ENCODE assay signal across 8 cellular contexts in genomic region chr4:145098675-145099037, GRCh38. TPM values are rescaled to one million over a fixed set of nuclear protein-coding genes. Genes with fewer than 3 reads are reported as not detected.
DNase-seq lines count a peak whose midpoint lies in the region; ATAC-seq and TF ChIP-seq lines count a peak whose summit lies in the region.

No MANE protein-coding gene starts in this region.

- no TSS peak for BruUV-seq in Caco-2 (replicated peaks; lab: Mats Ljungman, UMichigan)

- H3K27ac Mint-ChIP-seq in Caco-2 (ENCODE audit: unreplicated experiment) = peak overlapping the region; percentile 98
- peak overlapping the region; percentile 98 for H3K27ac Mint-ChIP-seq in T-helper 1 cell treated with Interleukin-12 subunit alpha and Interleukin-12 subunit beta and Interleukin-4 antibody, amounts not matched to agents 30 μg/mL and 1 μg/mL, for 36 hours

- H3K36me3 Mint-ChIP-seq in Caco-2 (ENCODE audit: insufficient read depth, unreplicated experiment) = peaks cover 29% of the 10 kb centered on the region
- H3K36me3 Mint-ChIP-seq in T-helper 1 cell treated with Interleukin-12 subunit alpha and Interleukin-12 subunit beta and Interleukin-4 antibody, amounts not matched to agents 30 μg/mL and 1 μg/mL, for 36 hours (ENCODE audit: low read depth) = peaks cover 20% of the 10 kb centered on the region

- POLR2A ChIA-PET in Caco-2 (lab: Charles Lee) = interaction anchor here (0.6 to 1.5 kb wide), 2 partner anchors 15 to 930 kb away, joined by 4 to 5 read pairs; no protein-coding TSS in a partner anchor

- peaks cover 17% of the 10 kb centered on the region for H3K9me3 Mint-ChIP-seq in Caco-2 (ENCODE audit: unreplicated experiment)
- peaks cover 13% of the 10 kb centered on the region for H3K9me3 Mint-ChIP-seq in T-helper 1 cell treated with Interleukin-12 subunit alpha and Interleukin-12 subunit beta and Interleukin-4 antibody, amounts not matched to agents 30 μg/mL and 1 μg/mL, for 36 hours

- H3K4me3 Mint-ChIP-seq in Caco-2 (ENCODE audit: unreplicated experiment) = peak overlapping the region; percentile 93
- peak overlapping the region; percentile 96 for H3K4me3 Mint-ChIP-seq in T-helper 1 cell treated with Interleukin-12 subunit alpha and Interleukin-12 subunit beta and Interleukin-4 antibody, amounts not matched to agents 30 μg/mL and 1 μg/mL, for 36 hours

- DNase-seq in Caco-2 (no peak), HPDE6-E6E7 (ENCODE audit: extremely low spot score) (peak; percentile 42), cerebellar cortex (ENCODE audit: low spot score) (peak; percentile 48), left lobe of liver (ENCODE audit: low spot score) (no peak)
- peak in 2 of 3 experiments; percentile 30 for DNase-seq in stimulated activated CD4-positive, alpha-beta T cell treated with anti-CD3 and anti-CD28 coated beads, TNF-alpha, amount 100 ng/mL, for 4 hours (ENCODE audit: low read depth in 3 of 3)

- no peak for TF ChIP-seq CTCF in Caco-2 (IDR thresholded peaks at IDR 0.05; ENCODE audit: insufficient read depth in 1 of 2, low read depth in 1 of 2, low read length in 1 of 2, severe bottlenecking in 1 of 2, unreplicated experiment in 1 of 2)

- ATAC-seq in GM19463 (IDR thresholded peaks at IDR 0.05; ENCODE audit: unreplicated experiment) = peak; percentile 12
- ATAC-seq in left lobe of liver = peak; percentile 25
- ATAC-seq in GM18909 (IDR thresholded peaks at IDR 0.05; ENCODE audit: poor library complexity, unreplicated experiment) = no peak

- no peaks in the 10 kb centered on the region for H3K4me1 ChIP-seq in Caco-2

- intact Hi-C loops in Caco-2 (cut with micrococcal nuclease; ENCODE audit: unreplicated experiment) = loop anchor here (1.0 to 5.0 kb wide), 2 partner anchors 519 to 920 kb away; partner anchors contain the start of gene MMAA

- CTCF ChIA-PET in Caco-2 (lab: Charles Lee) = interaction anchor here (0.6 kb wide), 1 partner anchor 293 kb away, joined by 3 read pairs; no protein-coding TSS in a partner anchor

- no peaks in the 10 kb centered on the region for H3K4me1 Mint-ChIP-seq in Caco-2 (ENCODE audit: low read depth, unreplicated experiment)
- peaks cover 25% of the 10 kb centered on the region for H3K4me1 Mint-ChIP-seq in T-helper 1 cell treated with Interleukin-12 subunit alpha and Interleukin-12 subunit beta and Interleukin-4 antibody, amounts not matched to agents 30 μg/mL and 1 μg/mL, for 36 hours (ENCODE audit: low read depth)

- no peaks in the 10 kb centered on the region; the same call in 1 of the 2 replicates for H3K36me3 ChIP-seq in Caco-2 (ENCODE audit: control insufficient read depth, insufficient read depth, low read length)

- H3K9me3 ChIP-seq in Caco-2 = no peaks in the 10 kb centered on the region

- no peaks in the 10 kb centered on the region for H3K27me3 ChIP-seq in Caco-2 (replicated peaks; ENCODE audit: control insufficient read depth, insufficient read depth, low read length)

- no peaks in the 10 kb centered on the region for H3K27me3 Mint-ChIP-seq in Caco-2 (ENCODE audit: insufficient read depth, unreplicated experiment)
- no peaks in the 10 kb centered on the region for H3K27me3 Mint-ChIP-seq in T-helper 1 cell treated with Interleukin-12 subunit alpha and Interleukin-12 subunit beta and Interleukin-4 antibody, amounts not matched to agents 30 μg/mL and 1 μg/mL, for 36 hours (ENCODE audit: low read depth)

- H3K4me3 ChIP-seq in Caco-2 (ENCODE audit: low read depth, low read length) = peak overlapping the region; percentile 87

RNA-seq across cellular contexts. Expression of gene ABCE1, which starts 0.5 kb away (rescaled TPM):
- total RNA-seq in Caco-2 (2022) = 96.7 and 100 TPM in 2 replicates
- total RNA-seq in left lobe of liver = 18.8 TPM

RNA-seq across cellular contexts. Expression of gene ANAPC10, which starts 0.7 kb away (rescaled TPM):
- 24.2 and 26.9 TPM in 2 replicates for total RNA-seq in Caco-2 (2022)
- total RNA-seq in left lobe of liver = 6.3 TPM

Comparison
In these comparisons a context has a peak if more than half of its experiments do, and no peak if none do; other contexts are left out.
1. DNase-seq: peak in HPDE6-E6E7 (single experiment), cerebellar cortex (single experiment) and stimulated activated CD4-positive, alpha-beta T cell treated with anti-CD3 and anti-CD28 coated beads, TNF-alpha, amount 100 ng/mL, for 4 hours (2 of 3); none in Caco-2 (0 of 2) and left lobe of liver (single experiment).